25 cellular contexts compared by ENCODE assay signal in genomic region chr7:1603346-1604211, GRCh38. TPM values are rescaled to one million over a fixed set of nuclear protein-coding genes. Genes with fewer than 3 reads are reported as not detected.
"Had no signal": no experiment of that assay in that cellular context is flagged by ENCODE, and none has a peak within 500 bp of the region (broad histone marks: within the 10 kb centered on the region; RNA-seq: fewer than 3 reads in every experiment).

No MANE protein-coding gene starts in this region.

- ATAC-seq: esophagus mucosa; naive thymus-derived CD8-positive, alpha-beta T cell; stimulated activated memory B cell treated with anti-CD40 and anti-IgM and Interleukin-4, amounts not matched to agents 10 μg/mL and 1 μg/mL and 100 μg/mL, for 72 hours had no signal

- H3K27me3 ChIP-seq: hepatocyte, neural progenitor cell, right atrium auricular region had no signal

- H3K9me3 ChIP-seq: left ventricle myocardium inferior, prostate gland, right atrium auricular region, stomach, suprapubic skin, tibial nerve had no signal

- H3K79me2 ChIP-seq: hepatocyte had no signal

- DNase-seq: activated CD4-positive, alpha-beta T cell treated with anti-CD3 and anti-CD28 coated beads, Interleukin-2, amount 50 U/mL, for 1 hour; activated CD4-positive, CD25-positive, alpha-beta regulatory T cell treated with anti-CD3 and anti-CD28 coated beads, Interleukin-2, amount 50 U/mL, for 72 hours; activated gamma-delta T cell treated with Interleukin-2 at 50 U/mL for 16 hours; activated T-cell treated with anti-CD3 and anti-CD28 coated beads, Interleukin-2, amount 50 U/mL, for 1 hour; central memory CD4-positive, alpha-beta T cell; effector memory CD4-positive, alpha-beta T cell; foreskin melanocyte; immature natural killer cell; kidney glomerular epithelial cell; left ventricle myocardium inferior; mammary epithelial cell; small intestine; stimulated activated CD4-positive, alpha-beta T cell treated with anti-CD3 and anti-CD28 coated beads, Interleukin-2, amount 100 ng/mL, for 24 hours; stomach had no signal

- H3K4me1 ChIP-seq: left ventricle myocardium inferior, neural progenitor cell, prostate gland, right atrium auricular region, stomach, suprapubic skin, tibial nerve had no signal

- H3K9ac ChIP-seq: neural progenitor cell had no signal

- H3K4me3 ChIP-seq: hepatocyte, left ventricle myocardium inferior, neural progenitor cell, prostate gland, right atrium auricular region, stomach, suprapubic skin, tibial nerve had no signal

- H2AFZ ChIP-seq: hepatocyte, neural progenitor cell had no signal

- H3K27ac ChIP-seq: hepatocyte, left ventricle myocardium inferior, neural progenitor cell, prostate gland, right atrium auricular region, stomach, suprapubic skin, tibial nerve, VCaP had no signal

- H3K36me3 ChIP-seq: left ventricle myocardium inferior, neural progenitor cell, prostate gland, right atrium auricular region, stomach, suprapubic skin had no signal

- H3K4me2 ChIP-seq: hepatocyte, neural progenitor cell had no signal

RNA-seq across cellular contexts. Expression of gene TMEM184A, which starts 47.6 kb away (rescaled TPM):
- total RNA-seq: endothelial cell of umbilical vein; naive thymus-derived CD8-positive, alpha-beta T cell had no signal
- polyA plus RNA-seq: immature natural killer cell had no signal
